1 cellular context compared by ENCODE assay signal in genomic region chrX:49915352-49916222, GRCh38.
TF ChIP-seq lines count a peak whose summit lies in the region.

No MANE protein-coding gene starts in this region.

TF ChIP-seq in GM23338, 12 proteins besides CTCF, POLR2A, EP300 and RAD21 (continued from another document):
- TF ChIP-seq ZNF462 (CRISPR knock-in tag; IDR thresholded peaks at IDR 0.05), result no peak
- no peak for TF ChIP-seq ZNF114 (CRISPR knock-in tag; IDR thresholded peaks at IDR 0.05)
